In genomic region chr12:116323696-116324386, GRCh38 we compare ENCODE assay signal across 1 cellular context.
TF ChIP-seq lines count a peak whose summit lies in the region.

No MANE protein-coding gene starts in this region.

TF ChIP-seq in GM23338, 12 proteins besides CTCF, POLR2A, EP300 and RAD21:
- no peak for TF ChIP-seq JUNB (IDR thresholded peaks at IDR 0.05; ENCODE audit: unreplicated experiment)
- no peak for TF ChIP-seq EZH2 (IDR thresholded peaks at IDR 0.05; ENCODE audit: low read depth, unreplicated experiment)
- TF ChIP-seq ZNF114 (CRISPR knock-in tag; IDR thresholded peaks at IDR 0.05), result no peak
- no peak for TF ChIP-seq ZNF331 (CRISPR knock-in tag; IDR thresholded peaks at IDR 0.05; ENCODE audit: low read depth)
- no peak for TF ChIP-seq CREB1 (CRISPR knock-in tag; IDR thresholded peaks at IDR 0.05; ENCODE audit: low read depth)
- no peak for TF ChIP-seq POLR2AphosphoS5 (IDR thresholded peaks at IDR 0.05; ENCODE audit: low read depth)
- no peak for TF ChIP-seq ZNF462 (CRISPR knock-in tag; IDR thresholded peaks at IDR 0.05)
- TF ChIP-seq EZH2phosphoT487 (IDR thresholded peaks at IDR 0.05; ENCODE audit: unreplicated experiment), result no peak
- no peak for TF ChIP-seq STAT1 (IDR thresholded peaks at IDR 0.05; ENCODE audit: unreplicated experiment)
